ENCODE assay signal across 1 cellular context in genomic region chr20:47610247-47610944, GRCh38.
TF ChIP-seq lines count a peak whose summit lies in the region.

No MANE protein-coding gene starts in this region.

TF ChIP-seq in GM12878, 131 proteins besides CTCF, POLR2A, EP300 and RAD21 (continued from another document):
- TF ChIP-seq CEBPZ (IDR thresholded peaks at IDR 0.05; ENCODE audit: low read depth, low read length): no peak
- TF ChIP-seq JUND (IDR thresholded peaks at IDR 0.05; ENCODE audit: low read depth, low read length): no peak
- no peak for TF ChIP-seq RAD51 (IDR thresholded peaks at IDR 0.05)
- TF ChIP-seq MYC (IDR thresholded peaks at IDR 0.05; ENCODE audit: insufficient read depth, insufficient read length, insufficient replicate concordance, low read length, severe bottlenecking): no peak
- no peak for TF ChIP-seq FOXM1 (IDR thresholded peaks at IDR 0.05; ENCODE audit: low read depth, low read length)
- TF ChIP-seq ETV6 (conservative IDR thresholded peaks at IDR 0.05 in 1 of 2, IDR thresholded peaks at IDR 0.05 in 1 of 2; ENCODE audit: borderline replicate concordance in 1 of 2, low read depth in 1 of 2): peak in 1 of 2 experiments; percentile 89; a peak in 1 of 4 replicates
- peak; percentile 63; the same call in 1 of the 2 replicates for TF ChIP-seq ATF7 (IDR thresholded peaks at IDR 0.05; ENCODE audit: low read depth)
- no peak for TF ChIP-seq BRCA1 (IDR thresholded peaks at IDR 0.05; ENCODE audit: low read depth, low read length)
- TF ChIP-seq POLR2AphosphoS5 (IDR thresholded peaks at IDR 0.05; ENCODE audit: low read length): no peak
- TF ChIP-seq E2F8 (IDR thresholded peaks at IDR 0.05; ENCODE audit: low read depth, partially characterized antibody): no peak
- no peak for TF ChIP-seq REST (IDR thresholded peaks at IDR 0.05; ENCODE audit: low read depth, low read length)
- peak; percentile 59 for TF ChIP-seq CREB1 (IDR thresholded peaks at IDR 0.05; ENCODE audit: low read depth)
- TF ChIP-seq CHD4 (IDR thresholded peaks at IDR 0.05): no peak
- peak; percentile 29; the same call in 1 of the 2 replicates for TF ChIP-seq JUNB (IDR thresholded peaks at IDR 0.05)
- TF ChIP-seq STAT3 (IDR thresholded peaks at IDR 0.05; ENCODE audit: low read depth, low read length): no peak
- TF ChIP-seq MLLT1 (IDR thresholded peaks at IDR 0.05): 0 out of 2 replicates have a peak, but pooled peaks have one; percentile 42
- no peak for TF ChIP-seq PBX3 (IDR thresholded peaks at IDR 0.05; ENCODE audit: insufficient replicate concordance, low read depth, low read length)
- TF ChIP-seq KDM1A (IDR thresholded peaks at IDR 0.05; ENCODE audit: borderline replicate concordance): no peak
- TF ChIP-seq BACH1 (IDR thresholded peaks at IDR 0.05; ENCODE audit: borderline replicate concordance): no peak
- TF ChIP-seq HCFC1 (IDR thresholded peaks at IDR 0.05; ENCODE audit: low read length): no peak
- TF ChIP-seq NBN (IDR thresholded peaks at IDR 0.05): no peak
- TF ChIP-seq HDGF (IDR thresholded peaks at IDR 0.05): no peak
- no peak for TF ChIP-seq ZNF24 (IDR thresholded peaks at IDR 0.05)
- TF ChIP-seq BCL3 (IDR thresholded peaks at IDR 0.05; ENCODE audit: borderline replicate concordance, insufficient read depth, low read depth, low read length, poor library complexity, severe bottlenecking): no peak
- no peak for TF ChIP-seq STAT1 (conservative IDR thresholded peaks at IDR 0.05)
- TF ChIP-seq IKZF1 (conservative IDR thresholded peaks at IDR 0.05): no peak
